8 cellular contexts compared by ENCODE assay signal in genomic region chr10:12427276-12427675, GRCh38.
"Had no signal": no experiment of that assay in that cellular context is flagged by ENCODE, and none has a peak within 500 bp of the region (broad histone marks: within the 10 kb centered on the region; RNA-seq: fewer than 3 reads in every experiment).

No MANE protein-coding gene starts in this region.

- DNase-seq: GDM1, GF-D8 had no signal

- H3K4me3 ChIP-seq: GM12878 had no signal

- ATAC-seq: GM12878 had no signal

- FAIRE-seq: G401.6, GM12878, GM12891, GM12892, GM18507, GM19239 had no signal
